Comparison of ENCODE assay signal across 11 cellular contexts in genomic region chr17:10699861-10700260, GRCh38. TPM values are rescaled to one million over a fixed set of nuclear protein-coding genes. Genes with fewer than 3 reads are reported as not detected.
A peak's percentile ranks its signal among the peaks of the same experiment; 100 is the strongest.
DNase-seq lines count a peak whose midpoint lies in the region; ATAC-seq and TF ChIP-seq lines count a peak whose summit lies in the region.
"Had no signal": no experiment of that assay in that cellular context is flagged by ENCODE, and none has a peak within 500 bp of the region (broad histone marks: within the 10 kb centered on the region; RNA-seq: fewer than 3 reads in every experiment).

No MANE protein-coding gene starts in this region.

- TF ChIP-seq CTCF in nephron (IDR thresholded peaks at IDR 0.05; ENCODE audit: unreplicated experiment in 3 of 3) (no peak), CD14-positive monocyte (IDR thresholded peaks at IDR 0.05) (no peak), omental fat pad (IDR thresholded peaks at IDR 0.05) (no peak)

- peak overlapping the region; percentile 62 for H3K27ac ChIP-seq in KOPT-K1 (ENCODE audit: low read depth, low read length, poor library complexity, severe bottlenecking)
- H3K27ac ChIP-seq: cardiac muscle cell, esophagus muscularis mucosa had no signal

- H3K36me3 ChIP-seq in KOPT-K1 (ENCODE audit: insufficient read depth, low read length) = peaks cover 13% of the 10 kb centered on the region

- DNase-seq in EH (ENCODE audit: low read depth) (peak; percentile 62), CD14-positive monocyte (ENCODE audit: low spot score) (no peak), AG08395 (ENCODE audit: low spot score) (no peak), NCI-H187 treated with DMSO at 0.1 percent for 48 hours (lab: John Stamatoyannopoulos, UW) (no peak), omental fat pad (ENCODE audit: low spot score) (no peak)
- no peak for DNase-seq in activated naive CD8-positive, alpha-beta T cell treated with anti-CD3 and anti-CD28 coated beads, Interleukin-2, amount 50 U/mL, for 24 hours
- DNase-seq: NCI-H510A had no signal

- H3K9me3 ChIP-seq in KOPT-K1 (ENCODE audit: insufficient read depth, low read length, poor library complexity, severe bottlenecking) = no peaks in the 10 kb centered on the region
- H3K9me3 ChIP-seq: esophagus muscularis mucosa had no signal

- peaks cover 28% of the 10 kb centered on the region for H3K36me3 Mint-ChIP-seq in activated naive CD8-positive, alpha-beta T cell treated with anti-CD3 and anti-CD28 coated beads, Interleukin-2, amount 50 U/mL, for 24 hours (ENCODE audit: low read depth)
- H3K36me3 Mint-ChIP-seq in nephron (ENCODE audit: low read depth) (peaks cover 9% of the 10 kb centered on the region), CD14-positive monocyte (peaks cover 7 to 10% of the 10 kb centered on the region in 2 donors)

- H3K27me3 Mint-ChIP-seq in activated naive CD8-positive, alpha-beta T cell treated with anti-CD3 and anti-CD28 coated beads, Interleukin-2, amount 50 U/mL, for 24 hours = no peaks in the 10 kb centered on the region
- no peaks in the 10 kb centered on the region for H3K27me3 Mint-ChIP-seq in nephron (ENCODE audit: low read depth)
- H3K27me3 Mint-ChIP-seq in CD14-positive monocyte (ENCODE audit: low read depth in 3 of 3) = peaks cover 0 to 2% (median 0%) of the 10 kb centered on the region in 3 donors

- peaks cover 68% of the 10 kb centered on the region for H3K4me1 Mint-ChIP-seq in activated naive CD8-positive, alpha-beta T cell treated with anti-CD3 and anti-CD28 coated beads, Interleukin-2, amount 50 U/mL, for 24 hours
- H3K4me1 Mint-ChIP-seq in nephron (peaks cover 37% of the 10 kb centered on the region), CD14-positive monocyte (peaks cover 33% of the 10 kb centered on the region)

- H3K9me3 Mint-ChIP-seq in activated naive CD8-positive, alpha-beta T cell treated with anti-CD3 and anti-CD28 coated beads, Interleukin-2, amount 50 U/mL, for 24 hours = no peaks in the 10 kb centered on the region
- no peaks in the 10 kb centered on the region for H3K9me3 Mint-ChIP-seq in nephron
- H3K9me3 Mint-ChIP-seq in CD14-positive monocyte = no peaks in the 10 kb centered on the region

- intact Hi-C loops in CD14-positive monocyte (cut with micrococcal nuclease) = no loop called here

- peak overlapping the region; percentile 88 for H3K27ac Mint-ChIP-seq in activated naive CD8-positive, alpha-beta T cell treated with anti-CD3 and anti-CD28 coated beads, Interleukin-2, amount 50 U/mL, for 24 hours
- H3K27ac Mint-ChIP-seq in nephron (peak overlapping the region in 2 of 3 experiments; percentile 9 to 25), CD14-positive monocyte (peak overlapping the region in 3 of 7 donors; percentile 46 to 74 (median 68))

- peak overlapping the region; percentile 62 for H3K4me3 Mint-ChIP-seq in activated naive CD8-positive, alpha-beta T cell treated with anti-CD3 and anti-CD28 coated beads, Interleukin-2, amount 50 U/mL, for 24 hours
- H3K4me3 Mint-ChIP-seq in nephron = peak overlapping the region; percentile 52 to 66 (median 60)
- H3K4me3 Mint-ChIP-seq in CD14-positive monocyte = no peak overlapping the region

- ATAC-seq in activated naive CD8-positive, alpha-beta T cell treated with anti-CD3 and anti-CD28 coated beads, Interleukin-2, amount 50 U/mL, for 24 hours = no peak
- ATAC-seq in omental fat pad (ENCODE audit: low FRiP score) = no peak

RNA-seq across cellular contexts. Expression of gene ADPRM, which starts 2.5 kb away (rescaled TPM):
- polyA plus RNA-seq in CD14-positive monocyte = 1 to 10 TPM; 6.0 to 9.3 TPM
- total RNA-seq in omental fat pad = 10 to 100 TPM in 1 of 4 donors, 1 to 10 TPM in 3; 7.7 to 12.5 (median 9.7) TPM

RNA-seq across cellular contexts. Expression of gene SCO1, which starts 2.5 kb away (rescaled TPM):
- polyA plus RNA-seq in CD14-positive monocyte = 10 to 100 TPM; 11.6 to 14.6 TPM
- total RNA-seq in omental fat pad = 10 to 100 TPM; 18.0 to 35.4 (median 24.2) TPM

RNA-seq across cellular contexts. Expression of gene TMEM220, which starts 30.0 kb away (rescaled TPM):
- 1 to 10 TPM in 1 of 2 donors, under 1 TPM in 1; 0.33 to 4.8 TPM for polyA plus RNA-seq in CD14-positive monocyte
- total RNA-seq in omental fat pad = 10 to 100 TPM in 3 of 4 donors, 1 to 10 TPM in 1; 7.8 to 17.4 (median 13.4) TPM

RNA-seq across cellular contexts. Expression of gene MYH3, which starts 42.8 kb away (rescaled TPM):
- polyA plus RNA-seq in CD14-positive monocyte = under 1 TPM in 1 of 2 donors, not detected in 1; 0.13 TPM
- 1 to 10 TPM; 2.3 to 2.8 (median 2.5) TPM for total RNA-seq in omental fat pad

Comparison
In these comparisons a context has a peak if more than half of its experiments do, and no peak if none do; other contexts are left out.
1. H3K4me3 Mint-ChIP-seq: peak in activated naive CD8-positive, alpha-beta T cell treated with anti-CD3 and anti-CD28 coated beads, Interleukin-2, amount 50 U/mL, for 24 hours (single experiment) and nephron (3 of 3); none in CD14-positive monocyte (0 of 2).